In genomic region chr17:72380737-72381136, GRCh38 we compare ENCODE assay signal across 19 cellular contexts.
"Had no signal": no experiment of that assay in that cellular context is flagged by ENCODE, and none has a peak within 500 bp of the region (broad histone marks: within the 10 kb centered on the region; RNA-seq: fewer than 3 reads in every experiment).

No MANE protein-coding gene starts in this region.

- H3K27me3 ChIP-seq: colonic mucosa, right atrium auricular region, sigmoid colon had no signal

- H3K4me1 ChIP-seq: colonic mucosa, gastroesophageal sphincter, sigmoid colon had no signal

- H3K9me3 ChIP-seq: colonic mucosa, esophagus squamous epithelium, gastroesophageal sphincter, left ventricle myocardium inferior, lower lobe of right lung, right atrium auricular region, sigmoid colon had no signal

- DNase-seq: colonic mucosa; dermis blood vessel endothelial cell; esophagus squamous epithelium; foreskin fibroblast; glutamatergic neuron; kidney; left cardiac atrium; left ventricle myocardium inferior; lower lobe of right lung; naive B cell; posterior cingulate gyrus; sigmoid colon; stimulated activated naive CD4-positive, alpha-beta T cell treated with Interleukin-2 at 50 U/mL for 16 hours; trophoblast cell had no signal

- H3K4me3 Mint-ChIP-seq: memory B cell, naive B cell, nephron had no signal

- H3K36me3 ChIP-seq: colonic mucosa, esophagus squamous epithelium, gastroesophageal sphincter, left ventricle myocardium inferior, lower lobe of right lung, right atrium auricular region, sigmoid colon had no signal

- H3K27ac ChIP-seq: colonic mucosa, esophagus squamous epithelium, gastroesophageal sphincter, left ventricle myocardium inferior, lower lobe of right lung, right atrium auricular region, sigmoid colon, skin epidermis had no signal

- H3K9me3 Mint-ChIP-seq: nephron had no signal

- H3K27ac Mint-ChIP-seq: memory B cell, naive B cell, nephron had no signal

- H3K36me3 Mint-ChIP-seq: naive B cell had no signal

- ATAC-seq: gastroesophageal sphincter, left cardiac atrium, lower lobe of right lung had no signal

- H3K4me1 Mint-ChIP-seq: memory B cell, naive B cell had no signal

- H3K4me3 ChIP-seq: colonic mucosa, esophagus squamous epithelium, gastroesophageal sphincter, left ventricle myocardium inferior, lower lobe of right lung, right atrium auricular region, sigmoid colon, skin epidermis had no signal
